Comparison of ENCODE assay signal across 23 cellular contexts in genomic region chrX:30248854-30249253, GRCh38. TPM values are rescaled to one million over a fixed set of nuclear protein-coding genes. Genes with fewer than 3 reads are reported as not detected.
DNase-seq lines count a peak whose midpoint lies in the region; ATAC-seq and TF ChIP-seq lines count a peak whose summit lies in the region.
"Had no signal": no experiment of that assay in that cellular context is flagged by ENCODE, and none has a peak within 500 bp of the region (broad histone marks: within the 10 kb centered on the region; RNA-seq: fewer than 3 reads in every experiment).

No MANE protein-coding gene starts in this region.

- ATAC-seq in GM18499 (IDR thresholded peaks at IDR 0.05; ENCODE audit: insufficient read depth, unreplicated experiment) (peak; percentile 60), GM19395 (IDR thresholded peaks at IDR 0.05; ENCODE audit: unreplicated experiment) (peak; percentile 71), HG02678 (IDR thresholded peaks at IDR 0.05; ENCODE audit: unreplicated experiment) (peak; percentile 74), HG03439 (IDR thresholded peaks at IDR 0.05; ENCODE audit: unreplicated experiment) (peak; percentile 71), HG02973 (IDR thresholded peaks at IDR 0.05; ENCODE audit: unreplicated experiment) (no peak)
- no peak for ATAC-seq in CD4-positive, alpha-beta T cell (ENCODE audit: poor library complexity)
- ATAC-seq: activated CD4-positive, CD25-positive, alpha-beta regulatory T cell treated with anti-CD3 and anti-CD28 coated beads, Interleukin-2, amount 50 U/mL, for 24 hours; CD8-positive, alpha-beta T cell; foreskin keratinocyte had no signal

- no peak for TF ChIP-seq CTCF in CD4-positive, alpha-beta T cell (IDR thresholded peaks at IDR 0.05)

- intact Hi-C loops in activated T-helper 2 cell treated with anti-CD3 and anti-CD28 coated beads, Interferon-gamma antibody, Interleukin-2, Interleukin-4, amounts not matched to agents 10 μg/mL and 5 μg/mL and 100 μg/mL, durations not matched to agents 14 hours and 24 hours and 36 hours (cut with micrococcal nuclease) = no loop called here
- intact Hi-C loops in CD4-positive, alpha-beta T cell (cut with DNase I, micrococcal nuclease) = no loop called here

- H3K27ac Mint-ChIP-seq in activated T-helper 2 cell treated with anti-CD3 and anti-CD28 coated beads, Interferon-gamma antibody, Interleukin-2, Interleukin-4, amounts not matched to agents 10 μg/mL and 5 μg/mL and 100 μg/mL, durations not matched to agents 14 hours and 24 hours and 36 hours = no peak overlapping the region
- H3K27ac Mint-ChIP-seq in CD4-positive, alpha-beta T cell = no peak overlapping the region
- H3K27ac Mint-ChIP-seq: CD8-positive, alpha-beta T cell had no signal

- no peaks in the 10 kb centered on the region for H3K9me3 ChIP-seq in CD4-positive, alpha-beta T cell (ENCODE audit: control insufficient read depth, low read length)
- H3K9me3 ChIP-seq: ascending aorta, colonic mucosa, left ventricle myocardium inferior, upper lobe of left lung had no signal

- H3K4me3 Mint-ChIP-seq in activated T-helper 2 cell treated with anti-CD3 and anti-CD28 coated beads, Interferon-gamma antibody, Interleukin-2, Interleukin-4, amounts not matched to agents 10 μg/mL and 5 μg/mL and 100 μg/mL, durations not matched to agents 14 hours and 24 hours and 36 hours (ENCODE audit: low read depth) = no peak overlapping the region
- no peak overlapping the region for H3K4me3 Mint-ChIP-seq in CD4-positive, alpha-beta T cell
- H3K4me3 Mint-ChIP-seq: CD8-positive, alpha-beta T cell had no signal

- H3K27ac ChIP-seq in CD4-positive, alpha-beta T cell (ENCODE audit: low read depth, low read length) = no peak overlapping the region
- H3K27ac ChIP-seq: ascending aorta, colonic mucosa, foreskin keratinocyte, left ventricle myocardium inferior, upper lobe of left lung had no signal

- no peaks in the 10 kb centered on the region for H3K27me3 Mint-ChIP-seq in activated T-helper 2 cell treated with anti-CD3 and anti-CD28 coated beads, Interferon-gamma antibody, Interleukin-2, Interleukin-4, amounts not matched to agents 10 μg/mL and 5 μg/mL and 100 μg/mL, durations not matched to agents 14 hours and 24 hours and 36 hours (ENCODE audit: low read depth)
- H3K27me3 Mint-ChIP-seq in CD4-positive, alpha-beta T cell = no peaks in the 10 kb centered on the region

- H3K9me3 Mint-ChIP-seq in activated T-helper 2 cell treated with anti-CD3 and anti-CD28 coated beads, Interferon-gamma antibody, Interleukin-2, Interleukin-4, amounts not matched to agents 10 μg/mL and 5 μg/mL and 100 μg/mL, durations not matched to agents 14 hours and 24 hours and 36 hours = no peaks in the 10 kb centered on the region
- H3K9me3 Mint-ChIP-seq in CD4-positive, alpha-beta T cell = no peaks in the 10 kb centered on the region
- H3K9me3 Mint-ChIP-seq: CD8-positive, alpha-beta T cell had no signal

- no peaks in the 10 kb centered on the region for H3K27me3 ChIP-seq in CD4-positive, alpha-beta T cell (ENCODE audit: control insufficient read depth, insufficient read depth, low read length)
- H3K27me3 ChIP-seq: ascending aorta, colonic mucosa, foreskin keratinocyte, upper lobe of left lung had no signal

- H3K36me3 Mint-ChIP-seq in activated T-helper 2 cell treated with anti-CD3 and anti-CD28 coated beads, Interferon-gamma antibody, Interleukin-2, Interleukin-4, amounts not matched to agents 10 μg/mL and 5 μg/mL and 100 μg/mL, durations not matched to agents 14 hours and 24 hours and 36 hours (ENCODE audit: low read depth) = no peaks in the 10 kb centered on the region
- no peaks in the 10 kb centered on the region for H3K36me3 Mint-ChIP-seq in CD4-positive, alpha-beta T cell (ENCODE audit: low read depth)
- H3K36me3 Mint-ChIP-seq: CD8-positive, alpha-beta T cell had no signal

- no peaks in the 10 kb centered on the region for H3K4me1 Mint-ChIP-seq in activated T-helper 2 cell treated with anti-CD3 and anti-CD28 coated beads, Interferon-gamma antibody, Interleukin-2, Interleukin-4, amounts not matched to agents 10 μg/mL and 5 μg/mL and 100 μg/mL, durations not matched to agents 14 hours and 24 hours and 36 hours (ENCODE audit: low read depth)
- H3K4me1 Mint-ChIP-seq in CD4-positive, alpha-beta T cell (ENCODE audit: low read depth) = no peaks in the 10 kb centered on the region

- CTCF ChIA-PET in CD4-positive, alpha-beta T cell (lab: Charles Lee) = no interaction called here

- POLR2A ChIA-PET in CD4-positive, alpha-beta T cell (lab: Charles Lee) = no interaction called here

- DNase-seq in activated T-helper 2 cell treated with anti-CD3 and anti-CD28 coated beads, Interferon-gamma antibody, Interleukin-2, Interleukin-4, amounts not matched to agents 10 μg/mL and 5 μg/mL and 100 μg/mL, durations not matched to agents 14 hours and 24 hours and 36 hours (ENCODE audit: low spot score) = no peak
- DNase-seq in CD4-positive, alpha-beta T cell = no peak
- no peak for DNase-seq in activated CD4-positive, alpha-beta T cell treated with anti-CD3 and anti-CD28 coated beads, Interleukin-2, amount 50 U/mL, for 1 hour
- DNase-seq: activated naive CD4-positive, alpha-beta T cell; CD8-positive, alpha-beta T cell; colonic mucosa; foreskin keratinocyte; left ventricle myocardium inferior; NCI-H1436; SIG-M5; stimulated activated CD4-positive, alpha-beta T cell treated with anti-CD3 and anti-CD28 coated beads, Interleukin-4, amount 100 ng/mL, for 4 hours; T-helper 2 cell; upper lobe of left lung had no signal

RNA-seq across cellular contexts. Expression of gene MAGEB1, which starts 1.9 kb away (rescaled TPM):
- total RNA-seq in activated T-helper 2 cell treated with anti-CD3 and anti-CD28 coated beads, Interferon-gamma antibody, Interleukin-2, Interleukin-4, amounts not matched to agents 10 μg/mL and 5 μg/mL and 100 μg/mL, durations not matched to agents 14 hours and 24 hours and 36 hours = not detected in 2 replicates
- not detected for total RNA-seq in CD4-positive, alpha-beta T cell
- total RNA-seq: ascending aorta; CD8-positive, alpha-beta T cell; colonic mucosa; foreskin keratinocyte; left ventricle myocardium inferior; LHCN-M2; osteocyte; skeletal muscle tissue; upper lobe of left lung had no signal

RNA-seq across cellular contexts. Expression of gene MAGEB4, which starts 7.1 kb away (rescaled TPM):
- total RNA-seq in activated T-helper 2 cell treated with anti-CD3 and anti-CD28 coated beads, Interferon-gamma antibody, Interleukin-2, Interleukin-4, amounts not matched to agents 10 μg/mL and 5 μg/mL and 100 μg/mL, durations not matched to agents 14 hours and 24 hours and 36 hours = not detected in 2 replicates
- not detected for total RNA-seq in CD4-positive, alpha-beta T cell
- total RNA-seq: ascending aorta; CD8-positive, alpha-beta T cell; colonic mucosa; foreskin keratinocyte; left ventricle myocardium inferior; LHCN-M2; osteocyte; skeletal muscle tissue; upper lobe of left lung had no signal

RNA-seq across cellular contexts. Expression of gene MAGEB3, which starts 18.4 kb away (rescaled TPM):
- total RNA-seq in activated T-helper 2 cell treated with anti-CD3 and anti-CD28 coated beads, Interferon-gamma antibody, Interleukin-2, Interleukin-4, amounts not matched to agents 10 μg/mL and 5 μg/mL and 100 μg/mL, durations not matched to agents 14 hours and 24 hours and 36 hours = not detected in 2 replicates
- not detected for total RNA-seq in CD4-positive, alpha-beta T cell
- total RNA-seq: ascending aorta; CD8-positive, alpha-beta T cell; colonic mucosa; foreskin keratinocyte; left ventricle myocardium inferior; LHCN-M2; osteocyte; skeletal muscle tissue; upper lobe of left lung had no signal

RNA-seq across cellular contexts. Expression of gene MAGEB2, which starts 33.5 kb away (rescaled TPM):
- total RNA-seq in activated T-helper 2 cell treated with anti-CD3 and anti-CD28 coated beads, Interferon-gamma antibody, Interleukin-2, Interleukin-4, amounts not matched to agents 10 μg/mL and 5 μg/mL and 100 μg/mL, durations not matched to agents 14 hours and 24 hours and 36 hours = not detected in 2 replicates
- total RNA-seq in CD4-positive, alpha-beta T cell = not detected
- total RNA-seq: ascending aorta; CD8-positive, alpha-beta T cell; colonic mucosa; foreskin keratinocyte; left ventricle myocardium inferior; LHCN-M2; osteocyte; skeletal muscle tissue; upper lobe of left lung had no signal

Comparison
In these comparisons a context has a peak if more than half of its experiments do, and no peak if none do; other contexts are left out.
1. ATAC-seq: peak in GM18499 (single experiment), GM19395 (single experiment), HG02678 (single experiment) and HG03439 (single experiment); none in HG02973 (single experiment) and CD4-positive, alpha-beta T cell (single experiment).